Comparison of ENCODE assay signal across 8 cellular contexts in the genomic region with DNA sequence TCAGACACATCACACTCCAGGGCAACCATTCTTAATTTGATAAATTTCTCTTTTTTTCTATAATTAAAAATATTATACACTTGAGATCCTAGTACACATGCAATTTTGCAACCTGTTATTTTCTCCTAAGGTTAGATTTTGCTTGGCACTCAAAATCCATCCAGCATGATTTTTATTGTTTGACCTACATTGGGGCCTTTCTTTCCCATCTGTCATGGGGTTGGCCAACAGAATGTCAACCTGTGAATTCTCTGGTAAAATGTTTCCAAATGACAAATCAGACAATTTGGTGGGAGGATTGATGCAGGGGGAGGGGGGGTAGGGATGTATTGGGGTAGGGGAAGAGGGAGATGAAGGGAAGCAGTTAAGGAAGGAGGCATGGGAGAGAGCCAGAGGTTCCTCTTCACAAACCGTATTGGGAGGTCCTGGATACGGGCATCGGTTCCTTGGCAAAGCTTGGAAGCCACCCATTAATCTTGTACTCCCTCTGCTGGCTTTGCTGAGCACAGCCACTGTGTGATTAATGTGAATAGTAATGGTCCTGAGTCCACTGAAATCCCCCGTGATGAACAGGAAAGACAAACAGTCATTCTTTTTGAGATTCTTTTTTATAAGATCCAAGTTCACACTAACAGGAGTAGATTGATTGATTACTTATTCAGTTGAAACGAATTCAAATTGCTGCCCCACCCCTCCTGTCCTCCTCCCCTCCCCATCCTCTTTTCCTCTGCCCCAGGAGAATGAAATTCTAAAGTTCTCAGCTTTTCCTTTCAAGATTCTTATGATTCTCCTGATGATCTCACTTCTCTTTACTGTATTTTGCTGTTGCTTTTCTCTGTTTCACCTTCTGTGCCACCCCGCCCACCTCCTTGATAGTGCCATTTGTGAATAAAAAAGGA.
DNase-seq lines count a peak whose midpoint lies in the region; ATAC-seq, FAIRE-seq and TF ChIP-seq lines count a peak whose summit lies in the region.

No MANE protein-coding gene starts in this region.

- no peak overlapping the region for H3K4me2 ChIP-seq in Karpas-422 (ENCODE audit: low read depth, low read length, poor library complexity, severe bottlenecking)

- H3K27ac ChIP-seq in Karpas-422 (ENCODE audit: low read length) (no peak overlapping the region), RWPE1 (no peak overlapping the region)

- H3K79me2 ChIP-seq in Karpas-422 (ENCODE audit: low read length) = no peaks in the 10 kb centered on the region

- H2AFZ ChIP-seq in Karpas-422 (ENCODE audit: low read length) = no peak overlapping the region

- no peak for ATAC-seq in HG02610 (IDR thresholded peaks at IDR 0.05; ENCODE audit: unreplicated experiment)

- no peak overlapping the region for H3K9ac ChIP-seq in Karpas-422 (ENCODE audit: low read length)

- H3K27me3 ChIP-seq in GM06990 (replicated peaks; ENCODE audit: control insufficient read depth, insufficient read depth, low read length) (no peaks in the 10 kb centered on the region), Karpas-422 (ENCODE audit: low read length) (no peaks in the 10 kb centered on the region)

- TF ChIP-seq CTCF in GM06990 (IDR thresholded peaks at IDR 0.05; ENCODE audit: insufficient read depth, low read length, poor library complexity, severe bottlenecking) (peak; percentile 61), RWPE1 (conservative IDR thresholded peaks at IDR 0.05; ENCODE audit: low read depth) (peak; percentile 81)

- no peaks in the 10 kb centered on the region for H3K36me3 ChIP-seq in GM06990 (ENCODE audit: control insufficient read depth, insufficient read depth, low read length)
- H3K36me3 ChIP-seq in Karpas-422 (ENCODE audit: insufficient read depth, low read length) = no peaks in the 10 kb centered on the region

- no peaks in the 10 kb centered on the region for H3K9me2 ChIP-seq in Karpas-422 (replicated peaks; ENCODE audit: insufficient read depth, low read length)

- peak; percentile 18 for FAIRE-seq in endometrium (lab: Jason Lieb, UNC)

- H3K9me3 ChIP-seq in Karpas-422 (ENCODE audit: low read length) = no peaks in the 10 kb centered on the region

- peaks cover 4% of the 10 kb centered on the region; the same call in 1 of the 2 replicates for H3K4me1 ChIP-seq in Karpas-422 (ENCODE audit: low read length)

- no peak overlapping the region for H3K4me3 ChIP-seq in GM06990 (replicated peaks; ENCODE audit: low read depth, low read length)
- H3K4me3 ChIP-seq in Karpas-422 (ENCODE audit: low read length) = no peak overlapping the region

- peak; percentile 49 for DNase-seq in 8988T
- DNase-seq in GM06990 (ENCODE audit: extremely low read depth, insufficient read length) = peak; percentile 13
- peak; percentile 59 for DNase-seq in Karpas-422
- peak; percentile 56 for DNase-seq in RWPE1 (ENCODE audit: low spot score)
- DNase-seq in lung microvascular endothelial cell (ENCODE audit: low read depth in 2 of 2) = peak; percentile 76 to 86
- DNase-seq in germinal center (ENCODE audit: low spot score) = no peak

- H4K20me1 ChIP-seq in Karpas-422 (ENCODE audit: insufficient read depth, low read depth, low read length) = no peaks in the 10 kb centered on the region

- POLR2A ChIA-PET in RWPE1 (lab: Yijun Ruan, JAX; ENCODE audit: low non-redundant PET) = no interaction called here

- CTCF ChIA-PET in RWPE1 (lab: Yijun Ruan, JAX) = interaction anchor here (0.6 to 0.7 kb wide), 2 partner anchors 128 to 129 kb away, joined by 3 to 4 read pairs; no protein-coding TSS in a partner anchor
